22 cellular contexts compared by ENCODE assay signal in the genomic region with DNA sequence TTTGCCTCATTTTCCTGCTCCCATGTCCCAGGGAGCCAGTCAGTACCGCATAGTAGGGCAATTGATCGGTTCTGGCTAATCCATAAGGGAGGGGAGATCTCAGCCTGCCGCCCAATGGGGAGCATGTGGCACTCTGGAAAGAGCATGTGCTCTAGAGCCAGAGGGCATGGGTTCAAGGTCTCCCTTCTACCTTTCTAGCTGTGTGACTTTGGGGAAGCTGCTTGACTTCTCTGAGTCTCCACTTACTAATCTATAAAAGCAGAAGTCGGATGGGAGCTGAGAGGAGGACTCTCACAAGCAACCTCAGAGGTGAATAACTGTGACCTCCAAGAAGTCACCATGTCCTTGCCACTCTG.
"Had no signal": no experiment of that assay in that cellular context is flagged by ENCODE, and none has a peak within 500 bp of the region (broad histone marks: within the 10 kb centered on the region; RNA-seq: fewer than 3 reads in every experiment).

No MANE protein-coding gene starts in this region.

- H3K4me3 Mint-ChIP-seq: immature natural killer cell; nephron progenitor cell; stimulated activated naive CD8-positive, alpha-beta T cell treated with anti-CD3 and anti-CD28 coated beads, Interleukin-15, Interleukin-2, amounts not matched to agents 100 ng/mL and 50 ng/mL, for 24 hours had no signal

- H3K27me3 Mint-ChIP-seq: stimulated activated naive CD8-positive, alpha-beta T cell treated with anti-CD3 and anti-CD28 coated beads, Interleukin-15, Interleukin-2, amounts not matched to agents 100 ng/mL and 50 ng/mL, for 24 hours had no signal

- FAIRE-seq: keratinocyte, small intestine had no signal

- H3K27ac Mint-ChIP-seq: immature natural killer cell; nephron progenitor cell; stimulated activated naive CD8-positive, alpha-beta T cell treated with anti-CD3 and anti-CD28 coated beads, Interleukin-15, Interleukin-2, amounts not matched to agents 100 ng/mL and 50 ng/mL, for 24 hours had no signal

- H3K27ac ChIP-seq: epithelial cell of prostate, esophagus muscularis mucosa, gastroesophageal sphincter, left ventricle myocardium inferior, lower lobe of right lung, ovary, right atrium auricular region, tibial artery, upper lobe of left lung, vagina had no signal

- H3K36me3 ChIP-seq: esophagus muscularis mucosa, gastroesophageal sphincter, left ventricle myocardium inferior, lower lobe of right lung, ovary, right atrium auricular region, tibial artery, upper lobe of left lung, vagina had no signal

- H3K9me3 ChIP-seq: esophagus muscularis mucosa, gastroesophageal sphincter, left ventricle myocardium inferior, lower lobe of right lung, ovary, right atrium auricular region, tibial artery, upper lobe of left lung, vagina had no signal

- H3K27me3 ChIP-seq: esophagus muscularis mucosa, gastroesophageal sphincter, ovary, right atrium auricular region, upper lobe of left lung, vagina had no signal

- ATAC-seq: gastroesophageal sphincter, left cardiac atrium, lower lobe of right lung had no signal

- H3K36me3 Mint-ChIP-seq: immature natural killer cell had no signal

- DNase-seq: effector memory CD4-positive, alpha-beta T cell; glutamatergic neuron; immature natural killer cell; left cardiac atrium; left ventricle myocardium inferior; lower lobe of right lung; mesenchymal stem cell; midbrain; nucleus accumbens; ovary; small intestine; stimulated activated CD4-positive, alpha-beta T cell treated with anti-CD3 and anti-CD28 coated beads, Interleukin-12 subunit alpha, Interleukin-12 subunit beta, amount 100 ng/mL, for 4 hours; tibial artery; upper lobe of left lung had no signal

- H3K4me1 Mint-ChIP-seq: immature natural killer cell had no signal

- H3K4me3 ChIP-seq: esophagus muscularis mucosa, gastroesophageal sphincter, left ventricle myocardium inferior, lower lobe of right lung, ovary, right atrium auricular region, tibial artery, upper lobe of left lung, vagina had no signal

- H3K9me3 Mint-ChIP-seq: immature natural killer cell; stimulated activated naive CD8-positive, alpha-beta T cell treated with anti-CD3 and anti-CD28 coated beads, Interleukin-15, Interleukin-2, amounts not matched to agents 100 ng/mL and 50 ng/mL, for 24 hours had no signal

- H3K4me1 ChIP-seq: esophagus muscularis mucosa, gastroesophageal sphincter, lower lobe of right lung, right atrium auricular region, tibial artery, vagina had no signal
